ENCODE assay signal across 17 cellular contexts in the genomic region with DNA sequence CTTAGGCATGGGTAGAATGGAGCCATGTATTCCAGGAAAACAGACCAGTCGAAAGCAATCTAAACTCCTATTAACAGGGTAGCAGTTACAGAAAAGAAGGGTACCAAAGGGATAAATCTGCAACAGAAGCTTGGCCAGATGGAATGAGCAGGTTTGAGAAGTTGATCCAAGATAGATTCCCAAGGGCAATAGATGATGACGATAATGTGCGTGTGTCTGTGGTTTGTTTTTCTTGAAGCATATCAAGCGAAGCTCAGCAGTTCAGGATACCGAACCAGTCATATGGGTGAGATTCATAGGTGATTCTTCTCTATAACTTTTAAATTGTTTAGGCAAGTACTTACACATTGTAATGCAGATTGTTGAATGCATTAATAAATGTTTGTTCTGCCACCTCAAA.
DNase-seq lines count a peak whose midpoint lies in the region; ATAC-seq and TF ChIP-seq lines count a peak whose summit lies in the region.
"Had no signal": no experiment of that assay in that cellular context is flagged by ENCODE, and none has a peak within 500 bp of the region (broad histone marks: within the 10 kb centered on the region; RNA-seq: fewer than 3 reads in every experiment).

No MANE protein-coding gene starts in this region.

- no peak overlapping the region for H3K27ac Mint-ChIP-seq in CD14-positive monocyte
- H3K27ac Mint-ChIP-seq: IgD-negative memory B cell had no signal

- H3K4me3 Mint-ChIP-seq in CD14-positive monocyte, result no peak overlapping the region
- H3K4me3 Mint-ChIP-seq: IgD-negative memory B cell had no signal

- peaks cover 8% of the 10 kb centered on the region for H3K4me1 Mint-ChIP-seq in CD14-positive monocyte
- H3K4me1 Mint-ChIP-seq: IgD-negative memory B cell had no signal

- H3K4me3 ChIP-seq in brain microvascular endothelial cell (ENCODE audit: low read depth, low read length) (no peak overlapping the region), osteoblast (ENCODE audit: insufficient read depth, low read length) (peak overlapping the region; percentile 22)
- H3K4me3 ChIP-seq: A549 had no signal

- peaks cover 0 to 10% (median 0%) of the 10 kb centered on the region in 7 donors for H3K9me3 Mint-ChIP-seq in CD14-positive monocyte
- H3K9me3 Mint-ChIP-seq: IgD-negative memory B cell had no signal

- ATAC-seq in HG02759 (IDR thresholded peaks at IDR 0.05; ENCODE audit: unreplicated experiment) (no peak), HG03378 (IDR thresholded peaks at IDR 0.05; ENCODE audit: unreplicated experiment) (no peak)
- ATAC-seq: A549 had no signal

- peaks cover 0 to 2% of the 10 kb centered on the region in 2 donors for H3K36me3 Mint-ChIP-seq in CD14-positive monocyte
- H3K36me3 Mint-ChIP-seq: IgD-negative memory B cell had no signal

- no peak overlapping the region for H2AFZ ChIP-seq in osteoblast (ENCODE audit: low read length)

- H3K27ac ChIP-seq in brain microvascular endothelial cell (peak overlapping the region; percentile 92), osteoblast (ENCODE audit: low read depth, low read length) (peak overlapping the region; percentile 94)
- H3K27ac ChIP-seq: A549, C4-2B had no signal

- DNase-seq in G401 (ENCODE audit: low spot score), result peak; percentile 7
- DNase-seq in NCI-H524 (lab: John Stamatoyannopoulos, UW), result peak; percentile 77 to 95
- DNase-seq in brain microvascular endothelial cell, result peak; percentile 84
- DNase-seq in osteoblast (ENCODE audit: insufficient read length, low spot score, missing footprints), result no peak
- DNase-seq in activated naive CD4-positive, alpha-beta T cell treated with Interleukin-2 at 50 U/mL for 16 hours, result no peak
- no peak for DNase-seq in CD14-positive monocyte (ENCODE audit: low spot score)
- DNase-seq: DMS153; H7; NCI-H1417 treated with DMSO at 0.1 percent for 48 hours; NCI-H2029 treated with DMSO at 0.1 percent for 48 hours; NK-92 treated with Interleukin-12 subunit alpha and Interleukin-12 subunit beta, amount 100 ng/mL, for 24 hours; SIG-M5 had no signal

- peaks cover 18% of the 10 kb centered on the region for H3K4me1 ChIP-seq in osteoblast (ENCODE audit: insufficient read depth, low read length)
- H3K4me1 ChIP-seq: A549 had no signal

- intact Hi-C loops in CD14-positive monocyte (cut with micrococcal nuclease), result no loop called here

- no peaks in the 10 kb centered on the region for H3K9me3 ChIP-seq in osteoblast (ENCODE audit: low read depth, low read length)
- H3K9me3 ChIP-seq: A549 had no signal

- H3K27me3 Mint-ChIP-seq in CD14-positive monocyte (ENCODE audit: low read depth in 3 of 3), result peaks cover 12 to 50% (median 18%) of the 10 kb centered on the region in 3 donors
- H3K27me3 Mint-ChIP-seq: IgD-negative memory B cell had no signal

- TF ChIP-seq CTCF in brain microvascular endothelial cell (IDR thresholded peaks at IDR 0.05; ENCODE audit: low read depth, low read length, missing control alignments), result no peak
- no peak for TF ChIP-seq CTCF in osteoblast (IDR thresholded peaks at IDR 0.05; ENCODE audit: extremely low read depth, low read depth, low read length)
- no peak for TF ChIP-seq CTCF in CD14-positive monocyte (IDR thresholded peaks at IDR 0.05)

- H3K79me2 ChIP-seq in osteoblast (ENCODE audit: insufficient read depth, low read length), result no peaks in the 10 kb centered on the region

- peak overlapping the region; percentile 64 for H3K4me2 ChIP-seq in osteoblast (ENCODE audit: insufficient read depth, low read length)
- H3K4me2 ChIP-seq: A549 had no signal

- in situ Hi-C loops in G401 (cut with HindIII; ENCODE audit: low sequenced_read_pairs), result no loop called here
- in situ Hi-C loops in brain microvascular endothelial cell (cut with HindIII; ENCODE audit: low pct_ligation_motif_present, low sequenced_read_pairs), result loop anchor here (25.0 kb wide), 1 partner anchor 474 kb away; no protein-coding TSS in a partner anchor

- no peaks in the 10 kb centered on the region for H3K36me3 ChIP-seq in brain microvascular endothelial cell (replicated peaks)
- H3K36me3 ChIP-seq in osteoblast (ENCODE audit: insufficient read depth, low read length), result no peaks in the 10 kb centered on the region

- no peaks in the 10 kb centered on the region for H4K20me1 ChIP-seq in osteoblast (ENCODE audit: insufficient read depth, low read length)

- no peaks in the 10 kb centered on the region for H3K27me3 ChIP-seq in brain microvascular endothelial cell (replicated peaks)
- H3K27me3 ChIP-seq in osteoblast (ENCODE audit: insufficient read depth, low read length), result no peaks in the 10 kb centered on the region

Comparison
In these comparisons a context has a peak if more than half of its experiments do, and no peak if none do; other contexts are left out.
1. DNase-seq: peak in G401 (single experiment), NCI-H524 (2 of 2) and brain microvascular endothelial cell (single experiment); none in osteoblast (single experiment), activated naive CD4-positive, alpha-beta T cell treated with Interleukin-2 at 50 U/mL for 16 hours (single experiment) and CD14-positive monocyte (single experiment).